Comparison of ENCODE assay signal across 25 cellular contexts in the genomic region with DNA sequence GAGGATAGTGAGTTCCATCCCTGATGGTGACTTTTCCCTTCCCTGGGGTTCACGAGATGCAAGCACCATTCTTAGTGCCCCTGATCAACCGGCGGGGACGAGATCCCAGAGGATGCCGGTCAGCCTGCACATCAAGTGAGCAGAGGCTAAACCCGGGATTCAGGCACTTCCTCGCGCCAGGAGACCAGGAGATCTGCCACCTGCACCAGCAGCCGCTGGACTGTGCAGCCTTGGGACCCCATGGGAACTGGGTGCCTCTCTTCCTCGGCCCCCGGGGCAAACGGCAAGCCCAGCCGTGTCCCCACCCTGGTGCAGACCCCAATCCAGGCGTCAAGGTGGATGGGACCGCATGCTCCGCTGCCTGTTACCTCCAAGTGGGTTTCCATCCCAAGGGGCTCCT.
"Had no signal": no experiment of that assay in that cellular context is flagged by ENCODE, and none has a peak within 500 bp of the region (broad histone marks: within the 10 kb centered on the region; RNA-seq: fewer than 3 reads in every experiment).

No MANE protein-coding gene starts in this region.

- H3K9me3 ChIP-seq: adrenal gland, body of pancreas, colonic mucosa had no signal

- H3K4me3 ChIP-seq: adrenal gland, body of pancreas, colonic mucosa had no signal

- H3K27ac ChIP-seq: adrenal gland, body of pancreas, colonic mucosa had no signal

- H3K27me3 ChIP-seq: adrenal gland, body of pancreas, colonic mucosa had no signal

- DNase-seq: activated CD4-positive, alpha-beta memory T cell treated with anti-CD3 and anti-CD28 coated beads for 36 hours; activated CD4-positive, alpha-beta T cell treated with anti-CD3 and anti-CD28 coated beads for 36 hours; activated CD4-positive, alpha-beta T cell treated with anti-CD3 and anti-CD28 coated beads, Interleukin-2, amount 10 ng/mL, durations not matched to agents 24 days and 14 days; activated CD4-positive, CD25-positive, alpha-beta regulatory T cell; activated CD4-positive, CD25-positive, alpha-beta regulatory T cell treated with anti-CD3 and anti-CD28 coated beads, Interleukin-2, amount 50 U/mL, for 72 hours; activated CD8-positive, alpha-beta memory T cell treated with anti-CD3 and anti-CD28 coated beads, Interleukin-2, amount 10 ng/mL, durations not matched to agents 7 days and 5 days; activated CD8-positive, alpha-beta memory T cell treated with anti-CD3 and anti-CD28 coated beads, Interleukin-2, amount 50 U/mL, for 4 hours; activated CD8-positive, alpha-beta T cell treated with anti-CD3 and anti-CD28 coated beads, Interleukin-2, amount 10 ng/mL, durations not matched to agents 7 days and 5 days; activated effector memory CD4-positive, alpha-beta T cell treated with anti-CD3 and anti-CD28 coated beads, Interleukin-2, amount 50 U/mL, for 16 hours; activated naive CD4-positive, alpha-beta T cell treated with anti-CD3 and anti-CD28 coated beads for 36 hours; activated naive CD8-positive, alpha-beta T cell treated with anti-CD3 and anti-CD28 coated beads for 36 hours; activated naive CD8-positive, alpha-beta T cell treated with anti-CD3 and anti-CD28 coated beads, Interleukin-2, amount 50 U/mL, for 24 hours; activated T-cell treated with anti-CD3 and anti-CD28 coated beads, Interleukin-2, amount 50 U/mL, for 1 hour; activated T-cell treated with anti-CD3 and anti-CD28 coated beads, Interleukin-2, amount 50 U/mL, for 48 hours; adrenal gland; amygdala; body of pancreas; caudate nucleus; colonic mucosa; effector CD8-positive, alpha-beta T cell; endodermal cell; foreskin fibroblast; T-helper 2 cell had no signal

- FAIRE-seq: frontal cortex had no signal

- ATAC-seq: activated CD4-positive, alpha-beta T cell treated with anti-CD3 and anti-CD28 coated beads for 36 hours; activated CD8-positive, alpha-beta memory T cell treated with anti-CD3 and anti-CD28 coated beads, Interleukin-2, amount 10 ng/mL, durations not matched to agents 7 days and 5 days; activated CD8-positive, alpha-beta T cell treated with anti-CD3 and anti-CD28 coated beads, Interleukin-2, amount 10 ng/mL, durations not matched to agents 7 days and 5 days; activated naive CD8-positive, alpha-beta T cell treated with anti-CD3 and anti-CD28 coated beads, Interleukin-2, amount 50 U/mL, for 24 hours; body of pancreas; esophagus mucosa had no signal

- H3K36me3 ChIP-seq: adrenal gland, colonic mucosa had no signal

- H3K4me1 ChIP-seq: adrenal gland, body of pancreas, colonic mucosa had no signal
